ENCODE assay signal across 38 cellular contexts in genomic region chr7:97064020-97064419, GRCh38. TPM values are rescaled to one million over a fixed set of nuclear protein-coding genes. Genes with fewer than 3 reads are reported as not detected.
"Had no signal": no experiment of that assay in that cellular context is flagged by ENCODE, and none has a peak within 500 bp of the region (broad histone marks: within the 10 kb centered on the region; RNA-seq: fewer than 3 reads in every experiment).

No MANE protein-coding gene starts in this region.

- H3K9me3 ChIP-seq: MG63 had no signal

- DNase-seq: Karpas-422, Kasumi-1, MG63, MM.1S, MV-4-11, NCI-H1048, NCI-H1092, NCI-H1092 treated with DMSO at 0.1 percent for 48 hours, NCI-H1105, NCI-H1105 treated with DMSO at 0.1 percent for 48 hours, NCI-H1417 treated with DMSO at 0.1 percent for 48 hours, NCI-H1436, NCI-H1436 treated with DMSO at 0.1 percent for 48 hours, NCI-H146, NCI-H1694, NCI-H1694 treated with DMSO at 0.1 percent for 48 hours, NCI-H187, NCI-H187 treated with DMSO at 0.1 percent for 48 hours, NCI-H1930, NCI-H2029, NCI-H2029 treated with DMSO at 0.1 percent for 48 hours, NCI-H2081, NCI-H2081 treated with DMSO at 0.1 percent for 48 hours, NCI-H2107, NCI-H2171, NCI-H2171 treated with DMSO at 0.1 percent for 48 hours, NCI-H2227 treated with DMSO at 0.1 percent for 48 hours, NCI-H226, NCI-H345, NCI-H446, NCI-H446 treated with DMSO at 0.1 percent for 48 hours, NCI-H510A, NCI-H510A treated with DMSO at 0.1 percent for 48 hours, NCI-H524, NCI-H524 treated with DMSO at 0.1 percent for 48 hours had no signal

- H3K36me3 ChIP-seq: MG63 had no signal

- H3K27me3 ChIP-seq: MG63 had no signal

- H3K4me3 ChIP-seq: MG63 had no signal

RNA-seq across cellular contexts. Expression of gene DLX5, which starts 39.4 kb away (rescaled TPM):
- total RNA-seq: LHCN-M2, MCF 10A, NCI-H460 had no signal

RNA-seq across cellular contexts. Expression of gene DLX6, which starts 58.7 kb away (rescaled TPM):
- total RNA-seq: MCF 10A had no signal
